In the genomic region with DNA sequence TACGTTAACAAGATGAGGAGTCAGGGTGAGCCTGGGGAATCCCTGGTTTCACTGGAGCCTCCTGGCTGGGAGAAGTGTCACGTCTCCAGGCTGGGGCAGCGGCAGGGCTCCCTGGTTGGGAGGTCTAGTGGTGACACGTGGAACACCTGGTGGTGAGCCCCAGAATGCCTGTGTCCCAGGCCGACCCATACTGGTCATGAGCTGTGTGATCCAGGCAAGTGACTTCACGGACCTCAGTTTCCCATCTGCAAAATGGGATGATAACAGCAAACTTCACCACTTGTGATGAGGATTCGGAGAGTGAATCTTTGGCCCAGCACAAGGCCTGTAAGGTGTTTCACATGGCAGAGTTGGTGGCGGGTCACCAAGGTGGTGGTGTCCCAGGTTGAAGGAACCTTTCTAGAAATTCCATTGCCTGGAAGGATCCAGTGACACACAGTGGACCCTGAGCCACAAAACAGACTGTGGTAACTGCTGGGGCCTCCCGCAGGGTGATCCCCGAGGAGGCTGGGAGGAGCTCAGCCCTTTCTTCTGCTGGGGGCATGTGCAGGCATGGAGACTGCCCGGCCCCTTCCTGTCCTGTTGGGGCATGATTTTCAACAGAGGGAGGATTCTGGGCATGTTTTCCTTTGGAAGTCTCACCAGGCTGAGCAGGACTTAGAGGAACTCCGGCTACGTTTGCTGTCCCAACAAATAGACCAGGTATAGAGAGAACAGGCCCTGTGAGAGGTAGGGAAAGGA, we compare ENCODE assay signal across 14 cellular contexts.
A peak's percentile ranks its signal among the peaks of the same experiment; 100 is the strongest.
DNase-seq lines count a peak whose midpoint lies in the region; ATAC-seq and TF ChIP-seq lines count a peak whose summit lies in the region.
"Had no signal": no experiment of that assay in that cellular context is flagged by ENCODE, and none has a peak within 500 bp of the region (broad histone marks: within the 10 kb centered on the region; RNA-seq: fewer than 3 reads in every experiment).

No MANE protein-coding gene starts in this region.

- H3K27me3 ChIP-seq in right atrium auricular region (no peaks in the 10 kb centered on the region), neutrophil (no peaks in the 10 kb centered on the region)

- H3K4me1 ChIP-seq in right atrium auricular region (peaks cover 0 to 50% of the 10 kb centered on the region in 2 donors), neutrophil (ENCODE audit: control insufficient read depth in 1 of 2, insufficient read depth in 1 of 2, low read depth in 1 of 2, low read length in 1 of 2) (peaks cover 42 to 49% of the 10 kb centered on the region in 2 experiments)

- intact Hi-C loops in cardiac septum (cut with DNase I), result loop anchor here (5.0 kb wide), 2 partner anchors 80 kb away; no protein-coding TSS in a partner anchor

- H3K9me3 ChIP-seq in right atrium auricular region (peaks cover 0 to 6% of the 10 kb centered on the region in 2 donors), neutrophil (no peaks in the 10 kb centered on the region)

- H3K36me3 ChIP-seq in right atrium auricular region (no peaks in the 10 kb centered on the region), neutrophil (no peaks in the 10 kb centered on the region)

- TF ChIP-seq CTCF in right atrium auricular region (IDR thresholded peaks at IDR 0.05) (no peak), neutrophil (IDR thresholded peaks at IDR 0.05) (no peak)

- H3K4me3 ChIP-seq in right atrium auricular region, result no peak overlapping the region
- no peak overlapping the region for H3K4me3 ChIP-seq in neutrophil (ENCODE audit: low read depth in 1 of 2, low read length in 1 of 2)

- no peak for ATAC-seq in HG03521 (IDR thresholded peaks at IDR 0.05; ENCODE audit: unreplicated experiment)
- no peak for ATAC-seq in activated CD4-positive, CD25-positive, alpha-beta regulatory T cell treated with anti-CD3 and anti-CD28 coated beads, Interleukin-2, amount 50 U/mL, for 24 hours
- ATAC-seq in GM21825 (IDR thresholded peaks at IDR 0.05; ENCODE audit: unreplicated experiment), result no peak
- ATAC-seq: left lobe of liver had no signal

- H3K27ac ChIP-seq in right atrium auricular region (peak overlapping the region; percentile 24 to 54), epithelial cell of prostate (peak overlapping the region; percentile 99), neutrophil (peak overlapping the region; percentile 42)
- H3K27ac ChIP-seq: parathyroid adenoma had no signal

- DNase-seq in right atrium auricular region (ENCODE audit: low spot score), result no peak
- no peak for DNase-seq in cardiac septum (ENCODE audit: low spot score)
- DNase-seq in epithelial cell of prostate (ENCODE audit: low read depth, low spot score), result peak; percentile 84
- no peak for DNase-seq in Kasumi-1 (lab: John Stamatoyannopoulos, UW)
- DNase-seq: activated CD4-positive, alpha-beta T cell treated with anti-CD3 and anti-CD28 coated beads for 4 hours; cerebellar nuclear complex; foreskin fibroblast; NCI-H82 had no signal

Comparison
In these comparisons a context has a peak if more than half of its experiments do, and no peak if none do; other contexts are left out.
1. H3K27ac ChIP-seq: peak in every context shown above with its lines; median percentile 99 in epithelial cell of prostate; 42 in neutrophil; 39 in right atrium auricular region.